Comparison of ENCODE assay signal across 33 cellular contexts in genomic region chr19:2827022-2827421, GRCh38. TPM values are rescaled to one million over a fixed set of nuclear protein-coding genes. Genes with fewer than 3 reads are reported as not detected.
DNase-seq lines count a peak whose midpoint lies in the region; ATAC-seq and TF ChIP-seq lines count a peak whose summit lies in the region.
"Had no signal": no experiment of that assay in that cellular context is flagged by ENCODE, and none has a peak within 500 bp of the region (broad histone marks: within the 10 kb centered on the region; RNA-seq: fewer than 3 reads in every experiment).

No MANE protein-coding gene starts in this region.

- POLR2A ChIA-PET in HEK293 (lab: Yijun Ruan, JAX), result no interaction called here

- CTCF ChIA-PET in HEK293 (lab: Yijun Ruan, JAX), result no interaction called here

- H3K4me3 Mint-ChIP-seq in endothelial cell (ENCODE audit: unreplicated experiment), result peak overlapping the region; percentile 75
- H3K4me3 Mint-ChIP-seq: B cell; CD14-positive monocyte; CD4-positive, alpha-beta memory T cell; CD4-positive, alpha-beta T cell; CD4-positive, CD25-positive, alpha-beta regulatory T cell; CD8-positive, alpha-beta T cell had no signal

- H3K27me3 ChIP-seq in gastrocnemius medialis, result no peaks in the 10 kb centered on the region
- H3K27me3 ChIP-seq: BE2C; BLaER1; BLaER1 treated with 17β-estradiol and CSF1 and Interleukin-3, amounts not matched to agents 10 nM and 100 nM had no signal

- no peak overlapping the region for H3K27ac Mint-ChIP-seq in endothelial cell (ENCODE audit: unreplicated experiment)
- H3K27ac Mint-ChIP-seq: B cell; CD14-positive monocyte; CD4-positive, alpha-beta T cell; CD4-positive, CD25-positive, alpha-beta regulatory T cell; CD8-positive, alpha-beta T cell had no signal

- H3K4me1 ChIP-seq in HEK293 (ENCODE audit: control insufficient read depth, insufficient read depth, low read length) (no peaks in the 10 kb centered on the region), gastrocnemius medialis (no peaks in the 10 kb centered on the region)
- H3K4me1 ChIP-seq: A549, BE2C, Caco-2 had no signal

- in situ Hi-C loops in gastrocnemius medialis (cut with MboI; ENCODE audit: low sequenced_read_pairs in 4 of 4), result loop anchor here in 1 of 4 donors (10.0 kb wide), 1 partner anchor 48 kb away; no protein-coding TSS in a partner anchor

- no peak for TF ChIP-seq CTCF in HEK293 (tag by site-specific recombination; IDR thresholded peaks at IDR 0.05)
- TF ChIP-seq CTCF in endothelial cell (IDR thresholded peaks at IDR 0.05; ENCODE audit: unreplicated experiment), result no peak
- TF ChIP-seq CTCF in gastrocnemius medialis (IDR thresholded peaks at IDR 0.05 in 4 of 5, conservative IDR thresholded peaks at IDR 0.05 in 1 of 5), result no peak

- H3K4me1 Mint-ChIP-seq in endothelial cell (ENCODE audit: unreplicated experiment), result no peaks in the 10 kb centered on the region
- H3K4me1 Mint-ChIP-seq: CD14-positive monocyte had no signal

- H3K27me3 Mint-ChIP-seq in endothelial cell (ENCODE audit: unreplicated experiment), result peaks cover 2% of the 10 kb centered on the region
- H3K27me3 Mint-ChIP-seq: B cell; CD4-positive, alpha-beta memory T cell; CD4-positive, alpha-beta T cell; CD4-positive, CD25-positive, alpha-beta regulatory T cell; CD8-positive, alpha-beta memory T cell had no signal

- H3K36me3 Mint-ChIP-seq in endothelial cell (ENCODE audit: low read depth, unreplicated experiment), result peaks cover 61% of the 10 kb centered on the region

- DNase-seq in endothelial cell (ENCODE audit: low spot score), result no peak
- no peak for DNase-seq in NCI-H2029 treated with DMSO at 0.1 percent for 48 hours (lab: John Stamatoyannopoulos, UW)
- no peak for DNase-seq in gastrocnemius medialis
- DNase-seq: 8988T; ACHN; AML-193; BE2C; C1 segment of cervical spinal cord; Caco-2; Calu3; CD4-positive, alpha-beta memory T cell; CD4-positive, alpha-beta T cell; CD4-positive, CD25-positive, alpha-beta regulatory T cell; CD8-positive, alpha-beta memory T cell; CD8-positive, alpha-beta T cell; COR-L47; DMS 273 treated with DMSO at 0.1 percent for 48 hours; DMS153; DMS53; DMS79; DMS79 treated with DMSO at 0.1 percent for 48 hours; DND-41; EL had no signal

- no peak overlapping the region for H3K4me3 ChIP-seq in HEK293 (ENCODE audit: low read depth, low read length)
- no peak overlapping the region for H3K4me3 ChIP-seq in gastrocnemius medialis
- H3K4me3 ChIP-seq: A549; BLaER1; BLaER1 treated with 17β-estradiol and CSF1 and Interleukin-3, amounts not matched to agents 10 nM and 100 nM had no signal

- no peak for ATAC-seq in gastrocnemius medialis
- ATAC-seq: A549; CD8-positive, alpha-beta T cell had no signal

- H3K36me3 ChIP-seq in HEK293 (ENCODE audit: control insufficient read depth in 2 of 2, insufficient read depth in 1 of 2, low read length in 2 of 2) (peaks cover 0 to 33% of the 10 kb centered on the region in 2 experiments; a peak in 2 of 3 replicates), gastrocnemius medialis (peaks cover 0 to 41% of the 10 kb centered on the region in 2 donors)
- H3K36me3 ChIP-seq: BE2C had no signal

- intact Hi-C loops in gastrocnemius medialis (cut with DNase I; ENCODE audit: low total_unique reads), result no loop called here

- H3K9me3 Mint-ChIP-seq in endothelial cell (ENCODE audit: unreplicated experiment), result peaks cover 17% of the 10 kb centered on the region

- H3K27ac ChIP-seq in HEK293 (ENCODE audit: extremely low read depth, low read depth, low read length), result no peak overlapping the region
- H3K27ac ChIP-seq in gastrocnemius medialis, result no peak overlapping the region
- H3K27ac ChIP-seq: 22Rv1; A549; BLaER1; BLaER1 treated with 17β-estradiol and CSF1 and Interleukin-3, amounts not matched to agents 10 nM and 100 nM; C4-2B had no signal

- H3K9me3 ChIP-seq in HEK293 (ENCODE audit: control insufficient read depth, insufficient read depth, low read depth, low read length) (no peaks in the 10 kb centered on the region), gastrocnemius medialis (peaks cover 0 to 3% (median 0%) of the 10 kb centered on the region in 3 donors)
- H3K9me3 ChIP-seq: BE2C, Caco-2 had no signal

- TF ChIP-seq POLR2A in gastrocnemius medialis (IDR thresholded peaks at IDR 0.05), result no peak

TF ChIP-seq in HEK293, 187 proteins besides CTCF, POLR2A, EP300 and RAD21:
- TF ChIP-seq ZNF114 (tag by site-specific recombination; IDR thresholded peaks at IDR 0.05), result no peak
- TF ChIP-seq ZNF157 (tag by site-specific recombination; IDR thresholded peaks at IDR 0.05), result peak; percentile 98
- TF ChIP-seq ZSCAN5A (tag by site-specific recombination; IDR thresholded peaks at IDR 0.05), result no peak
- no peak for TF ChIP-seq ZNF426 (tag by site-specific recombination; IDR thresholded peaks at IDR 0.05)
TF ChIP-seq in HEK293: peak in this region for 1.

RNA-seq across cellular contexts. Expression of gene ZNF554, which starts 7.4 kb away (rescaled TPM):
- 9.0 TPM for total RNA-seq in endothelial cell (ENCODE audit: unreplicated experiment)
- 1 to 10 TPM; 2.1 to 5.3 (median 2.6) TPM for total RNA-seq in gastrocnemius medialis

RNA-seq across cellular contexts. Expression of gene ZNF555, which starts 14.3 kb away (rescaled TPM):
- total RNA-seq in endothelial cell (ENCODE audit: unreplicated experiment), result 13.9 TPM
- 1 to 10 TPM; 1.9 to 5.5 (median 2.7) TPM for total RNA-seq in gastrocnemius medialis

RNA-seq across cellular contexts. Expression of gene ZNF556, which starts 40.1 kb away (rescaled TPM):
- total RNA-seq in endothelial cell (ENCODE audit: unreplicated experiment), result not detected
- under 1 TPM in 2 of 4 donors, not detected in 2; 0.26 to 0.34 TPM for total RNA-seq in gastrocnemius medialis
- total RNA-seq: A172; A673; B cell; Calu3; CD4-positive, alpha-beta memory T cell; CD4-positive, alpha-beta T cell; CD4-positive, CD25-positive, alpha-beta regulatory T cell; CD8-positive, alpha-beta memory T cell; CD8-positive, alpha-beta T cell had no signal

RNA-seq across cellular contexts. Expression of gene THOP1, which starts 41.7 kb away (rescaled TPM):
- total RNA-seq in endothelial cell (ENCODE audit: unreplicated experiment), result 56.8 TPM
- 100 to 1,000 TPM in 1 of 4 donors, 10 to 100 TPM in 3; 31.5 to 114 (median 73.0) TPM for total RNA-seq in gastrocnemius medialis

RNA-seq across cellular contexts. Expression of gene SGTA, which starts 43.9 kb away (rescaled TPM):
- 60.4 TPM for total RNA-seq in endothelial cell (ENCODE audit: unreplicated experiment)
- 100 to 1,000 TPM in 2 of 4 donors, 10 to 100 TPM in 2; 70.0 to 114 (median 91.2) TPM for total RNA-seq in gastrocnemius medialis
